Comparison of ENCODE assay signal across 10 cellular contexts in genomic region chr2:118269408-118270051, GRCh38.
DNase-seq lines count a peak whose midpoint lies in the region; ATAC-seq and TF ChIP-seq lines count a peak whose summit lies in the region.
"Had no signal": no experiment of that assay in that cellular context is flagged by ENCODE, and none has a peak within 500 bp of the region (broad histone marks: within the 10 kb centered on the region; RNA-seq: fewer than 3 reads in every experiment).

No MANE protein-coding gene starts in this region.

- H3K27ac ChIP-seq in left ventricle myocardium inferior (replicated peaks), result no peak overlapping the region
- H3K27ac ChIP-seq: prostate gland had no signal

- ATAC-seq in GM18868 (IDR thresholded peaks at IDR 0.05; ENCODE audit: unreplicated experiment), result peak; percentile 63

- H3K36me3 ChIP-seq in left ventricle myocardium inferior, result no peaks in the 10 kb centered on the region
- H3K36me3 ChIP-seq in BE2C, result no peaks in the 10 kb centered on the region
- H3K36me3 ChIP-seq: prostate gland had no signal

- H3K27me3 ChIP-seq in left ventricle myocardium inferior (ENCODE audit: low read depth) (peaks cover 71% of the 10 kb centered on the region), BE2C (no peaks in the 10 kb centered on the region)

- TF ChIP-seq CTCF in AG10803 (conservative IDR thresholded peaks at IDR 0.05; ENCODE audit: low read length) (peak; percentile 33; the same call in 1 of the 2 replicates), LNCAP (IDR thresholded peaks at IDR 0.05) (peak; percentile 42; the same call in 1 of the 2 replicates), epithelial cell of esophagus (IDR thresholded peaks at IDR 0.05; ENCODE audit: insufficient read depth, low read depth, low read length, missing control alignments) (peak; percentile 52), left ventricle myocardium inferior (IDR thresholded peaks at IDR 0.05; ENCODE audit: borderline replicate concordance) (no peak), BE2C (IDR thresholded peaks at IDR 0.05; ENCODE audit: low read depth, low read length) (no peak)

- DNase-seq in AG10803 (ENCODE audit: low read depth) (no peak), epithelial cell of esophagus (ENCODE audit: low read depth) (peak; percentile 60), Ammon's horn (ENCODE audit: low spot score) (no peak), left ventricle myocardium inferior (no peak), NCI-H2081 treated with DMSO at 0.1 percent for 48 hours (lab: John Stamatoyannopoulos, UW) (no peak), BE2C (no peak)
- DNase-seq: activated naive CD4-positive, alpha-beta T cell treated with Interleukin-2 at 50 U/mL for 16 hours had no signal

- no peak overlapping the region for H3K4me3 ChIP-seq in AG10803 (ENCODE audit: low read length)
- no peak overlapping the region for H3K4me3 ChIP-seq in epithelial cell of esophagus (ENCODE audit: low read length)
- H3K4me3 ChIP-seq in left ventricle myocardium inferior, result no peak overlapping the region
- H3K4me3 ChIP-seq in BE2C (ENCODE audit: low read depth, low read length), result no peak overlapping the region
- H3K4me3 ChIP-seq: prostate gland had no signal

- no peaks in the 10 kb centered on the region for H3K9me3 ChIP-seq in left ventricle myocardium inferior (replicated peaks)
- H3K9me3 ChIP-seq in BE2C, result no peaks in the 10 kb centered on the region
- H3K9me3 ChIP-seq: prostate gland had no signal

- intact Hi-C loops in left ventricle myocardium inferior (cut with micrococcal nuclease), result no loop called here

- H3K4me1 ChIP-seq in left ventricle myocardium inferior (no peaks in the 10 kb centered on the region), BE2C (no peaks in the 10 kb centered on the region)
- H3K4me1 ChIP-seq: prostate gland had no signal

Comparison
In these comparisons a context has a peak if more than half of its experiments do, and no peak if none do; other contexts are left out.
1. CTCF ChIP-seq: peak in AG10803 (single experiment), LNCAP (single experiment) and epithelial cell of esophagus (single experiment); none in left ventricle myocardium inferior (single experiment) and BE2C (single experiment).